ENCODE assay signal across 24 cellular contexts in the genomic region with DNA sequence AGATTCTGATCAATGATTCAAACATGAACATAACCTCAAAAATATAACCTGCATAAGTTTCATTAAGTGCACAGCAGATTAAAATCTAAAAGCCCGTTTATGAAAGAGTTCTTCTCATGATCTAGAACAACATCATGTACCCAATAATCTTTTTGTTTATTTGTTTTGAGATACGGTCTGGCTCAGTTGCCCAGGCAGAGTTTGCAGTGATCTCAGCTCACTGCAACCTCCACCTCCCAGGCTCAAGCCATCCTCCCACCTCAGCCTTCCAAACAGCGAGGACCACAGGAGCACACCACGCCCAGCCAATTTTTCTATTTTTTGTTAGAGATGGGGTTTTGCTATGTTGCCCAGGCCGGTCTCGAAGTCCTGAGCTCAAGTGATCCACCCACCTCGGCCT.
"Had no signal": no experiment of that assay in that cellular context is flagged by ENCODE, and none has a peak within 500 bp of the region (broad histone marks: within the 10 kb centered on the region; RNA-seq: fewer than 3 reads in every experiment).

No MANE protein-coding gene starts in this region.

- DNase-seq: activated CD8-positive, alpha-beta memory T cell treated with anti-CD3 and anti-CD28 coated beads for 24 hours; activated CD8-positive, alpha-beta memory T cell treated with anti-CD3 and anti-CD28 coated beads, Interleukin-2, amount 50 U/mL, for 4 hours; activated naive CD4-positive, alpha-beta T cell treated with Interleukin-2 at 50 U/mL for 16 hours; activated naive CD8-positive, alpha-beta T cell treated with anti-CD3 and anti-CD28 coated beads, Interleukin-2, amount 10 ng/mL, durations not matched to agents 7 days and 5 days; activated T-cell treated with anti-CD3 and anti-CD28 coated beads, Interleukin-2, amount 50 U/mL, for 4 hours; amygdala; endodermal cell; heart left ventricle; kidney; natural killer cell; pancreas; right cardiac atrium; stimulated activated CD4-positive, alpha-beta T cell treated with anti-CD3 and anti-CD28 coated beads, Interleukin-12 subunit alpha, Interleukin-12 subunit beta, amount 100 ng/mL, for 4 hours; stimulated activated CD4-positive, alpha-beta T cell treated with anti-CD3 and anti-CD28 coated beads, Interleukin-1b, Interleukin-23, amount 100 ng/mL, for 48 hours; stimulated activated naive CD8-positive, alpha-beta T cell treated with anti-CD3 and anti-CD28 coated beads, Interleukin-15, amount 100 ng/mL, for 72 hours; SW 1271; WERI-Rb-1 had no signal

- H3K27me3 ChIP-seq: heart left ventricle, pancreas, suprapubic skin had no signal

- H3K27me3 Mint-ChIP-seq: activated naive CD8-positive, alpha-beta T cell treated with anti-CD3 and anti-CD28 coated beads, Interleukin-2, amount 10 ng/mL, durations not matched to agents 7 days and 5 days; stimulated activated naive CD8-positive, alpha-beta T cell treated with anti-CD3 and anti-CD28 coated beads, Interleukin-15, amount 100 ng/mL, for 72 hours; type B pancreatic cell had no signal

- H3K9me3 Mint-ChIP-seq: activated naive CD8-positive, alpha-beta T cell treated with anti-CD3 and anti-CD28 coated beads, Interleukin-2, amount 10 ng/mL, durations not matched to agents 7 days and 5 days; activated T-cell treated with anti-CD3 and anti-CD28 coated beads, Interleukin-2, amount 50 U/mL, for 4 hours; endodermal cell; natural killer cell; stimulated activated naive CD8-positive, alpha-beta T cell treated with anti-CD3 and anti-CD28 coated beads, Interleukin-15, amount 100 ng/mL, for 72 hours; type B pancreatic cell had no signal

- H3K36me3 Mint-ChIP-seq: natural killer cell had no signal

- H3K27ac ChIP-seq: coronary artery, pancreas, SK-N-MC, suprapubic skin, WERI-Rb-1 had no signal

- H3K4me3 Mint-ChIP-seq: activated naive CD8-positive, alpha-beta T cell treated with anti-CD3 and anti-CD28 coated beads, Interleukin-2, amount 10 ng/mL, durations not matched to agents 7 days and 5 days; activated T-cell treated with anti-CD3 and anti-CD28 coated beads, Interleukin-2, amount 50 U/mL, for 4 hours; endodermal cell; natural killer cell; stimulated activated naive CD8-positive, alpha-beta T cell treated with anti-CD3 and anti-CD28 coated beads, Interleukin-15, amount 100 ng/mL, for 72 hours; T-helper 2 cell treated with Interferon-gamma antibody and Interleukin-4, amounts not matched to agents 5 μg/mL and 100 μg/mL, for 36 hours; type B pancreatic cell had no signal

- H3K4me3 ChIP-seq: coronary artery, heart left ventricle, lung, pancreas, SK-N-MC, suprapubic skin had no signal

- ATAC-seq: activated T-cell treated with anti-CD3 and anti-CD28 coated beads, Interleukin-2, amount 50 U/mL, for 4 hours; left lobe of liver; natural killer cell; right cardiac atrium; stimulated activated naive CD8-positive, alpha-beta T cell treated with anti-CD3 and anti-CD28 coated beads, Interleukin-15, amount 100 ng/mL, for 72 hours had no signal

- H3K27ac Mint-ChIP-seq: activated naive CD8-positive, alpha-beta T cell treated with anti-CD3 and anti-CD28 coated beads, Interleukin-2, amount 10 ng/mL, durations not matched to agents 7 days and 5 days; endodermal cell; stimulated activated naive CD8-positive, alpha-beta T cell treated with anti-CD3 and anti-CD28 coated beads, Interleukin-15, amount 100 ng/mL, for 72 hours; T-helper 2 cell treated with Interferon-gamma antibody and Interleukin-4, amounts not matched to agents 5 μg/mL and 100 μg/mL, for 36 hours; type B pancreatic cell had no signal

- H3K9me3 ChIP-seq: heart left ventricle, pancreas, suprapubic skin had no signal

- H3K36me3 ChIP-seq: pancreas, suprapubic skin, WERI-Rb-1 had no signal

- H3K4me1 Mint-ChIP-seq: activated naive CD8-positive, alpha-beta T cell treated with anti-CD3 and anti-CD28 coated beads, Interleukin-2, amount 10 ng/mL, durations not matched to agents 7 days and 5 days; stimulated activated naive CD8-positive, alpha-beta T cell treated with anti-CD3 and anti-CD28 coated beads, Interleukin-15, amount 100 ng/mL, for 72 hours had no signal

- H3K4me1 ChIP-seq: pancreas, suprapubic skin had no signal
